In the genomic region with DNA sequence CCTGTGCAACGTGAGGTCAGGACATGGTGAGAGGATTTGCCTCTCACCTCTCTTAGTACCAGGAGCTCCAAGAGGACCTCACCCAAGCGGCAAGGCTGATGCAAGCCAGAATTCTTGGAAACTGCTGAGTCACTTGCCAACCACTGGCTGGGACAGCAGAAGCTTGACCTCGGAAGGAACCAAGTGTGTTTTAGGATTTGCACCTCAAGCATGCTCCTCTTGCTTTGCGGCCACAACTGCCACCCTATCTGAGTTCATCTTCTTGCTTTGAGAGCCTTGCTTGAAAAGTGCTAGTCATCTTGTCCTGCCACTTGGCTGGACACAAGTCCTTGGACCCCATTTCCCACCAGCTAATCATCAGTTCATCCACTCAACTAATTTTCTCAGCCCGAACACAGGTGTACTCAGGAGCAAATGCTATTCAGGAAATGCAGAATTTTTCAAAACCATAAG, we compare ENCODE assay signal across 14 cellular contexts.
DNase-seq lines count a peak whose midpoint lies in the region; ATAC-seq, FAIRE-seq and TF ChIP-seq lines count a peak whose summit lies in the region.
"Had no signal": no experiment of that assay in that cellular context is flagged by ENCODE, and none has a peak within 500 bp of the region (broad histone marks: within the 10 kb centered on the region; RNA-seq: fewer than 3 reads in every experiment).

No MANE protein-coding gene starts in this region.

- no peaks in the 10 kb centered on the region for H3K36me3 ChIP-seq in astrocyte (ENCODE audit: insufficient read depth, low read length)

- H3K4me3 Mint-ChIP-seq in astrocyte (ENCODE audit: unreplicated experiment) = no peak overlapping the region
- H3K4me3 Mint-ChIP-seq: stimulated activated naive CD8-positive, alpha-beta T cell treated with anti-CD3 and anti-CD28 coated beads, Interleukin-15, amount 100 ng/mL, for 72 hours; T-helper 2 cell treated with Interferon-gamma antibody and Interleukin-4, amounts not matched to agents 5 μg/mL and 100 μg/mL, for 36 hours had no signal

- peaks cover 3% of the 10 kb centered on the region for H3K4me1 ChIP-seq in astrocyte (ENCODE audit: insufficient read depth, low read length)

- peak overlapping the region; percentile 55 for H3K27ac Mint-ChIP-seq in astrocyte (ENCODE audit: unreplicated experiment)
- H3K27ac Mint-ChIP-seq: progenitor cell of endocrine pancreas; stimulated activated naive CD8-positive, alpha-beta T cell treated with anti-CD3 and anti-CD28 coated beads, Interleukin-15, amount 100 ng/mL, for 72 hours; T-helper 2 cell treated with Interferon-gamma antibody and Interleukin-4, amounts not matched to agents 5 μg/mL and 100 μg/mL, for 36 hours had no signal

- FAIRE-seq in astrocyte (lab: Jason Lieb, UNC) = no peak

- TF ChIP-seq CTCF in astrocyte (IDR thresholded peaks at IDR 0.05; ENCODE audit: insufficient read depth, low read depth, low read length) (no peak), dorsolateral prefrontal cortex (IDR thresholded peaks at IDR 0.05 in 54 of 56, conservative IDR thresholded peaks at IDR 0.05 in 2 of 56; ENCODE audit: low read depth in 1 of 56, partially characterized antibody in 56 of 56) (no peak)

- H3K9me3 ChIP-seq in astrocyte (ENCODE audit: insufficient read depth, low read depth, low read length) = no peaks in the 10 kb centered on the region

- H4K20me1 ChIP-seq in astrocyte (ENCODE audit: insufficient read depth, low read length) = no peaks in the 10 kb centered on the region

- H3K27me3 Mint-ChIP-seq in astrocyte (ENCODE audit: low read depth, unreplicated experiment) = no peaks in the 10 kb centered on the region
- H3K27me3 Mint-ChIP-seq: progenitor cell of endocrine pancreas; stimulated activated naive CD8-positive, alpha-beta T cell treated with anti-CD3 and anti-CD28 coated beads, Interleukin-15, amount 100 ng/mL, for 72 hours had no signal

- H3K27ac ChIP-seq in astrocyte (ENCODE audit: low read depth, low read length) (no peak overlapping the region), dorsolateral prefrontal cortex (no peak overlapping the region)

- no peak overlapping the region for H3K4me2 ChIP-seq in astrocyte (ENCODE audit: low read length)

- no peaks in the 10 kb centered on the region for H3K36me3 Mint-ChIP-seq in astrocyte (ENCODE audit: low read depth, unreplicated experiment)

- intact Hi-C loops in dorsolateral prefrontal cortex (cut with DNase I) = no loop called here

- no peak overlapping the region for H3K4me3 ChIP-seq in astrocyte (ENCODE audit: insufficient read depth, low read depth, low read length)
- H3K4me3 ChIP-seq in dorsolateral prefrontal cortex = no peak overlapping the region

- H3K27me3 ChIP-seq in astrocyte (ENCODE audit: insufficient read depth, low read length) (no peaks in the 10 kb centered on the region), dorsolateral prefrontal cortex (peaks cover 0 to 5% (median 0%) of the 10 kb centered on the region in 45 donors)

- no peaks in the 10 kb centered on the region for H3K9me3 Mint-ChIP-seq in astrocyte (ENCODE audit: unreplicated experiment)

- H2AFZ ChIP-seq in astrocyte (ENCODE audit: low read depth, low read length) = no peak overlapping the region

- no peak for ATAC-seq in HG03175 (IDR thresholded peaks at IDR 0.05; ENCODE audit: unreplicated experiment)
- ATAC-seq: stimulated activated naive CD8-positive, alpha-beta T cell treated with anti-CD3 and anti-CD28 coated beads, Interleukin-15, amount 100 ng/mL, for 72 hours had no signal

- peaks cover 31% of the 10 kb centered on the region for H3K4me1 Mint-ChIP-seq in astrocyte (ENCODE audit: low read depth, unreplicated experiment)
- H3K4me1 Mint-ChIP-seq: stimulated activated naive CD8-positive, alpha-beta T cell treated with anti-CD3 and anti-CD28 coated beads, Interleukin-15, amount 100 ng/mL, for 72 hours had no signal

- peak; percentile 75 for DNase-seq in Daoy (ENCODE audit: low read depth)
- peak; percentile 5 for DNase-seq in LoVo (ENCODE audit: low spot score)
- peak; percentile 28 for DNase-seq in astrocyte (ENCODE audit: low read depth)
- peak; percentile 63 for DNase-seq in kidney tubule cell (ENCODE audit: low spot score)
- no peak for DNase-seq in activated T-cell treated with anti-CD3 and anti-CD28 coated beads for 4 hours
- DNase-seq in activated CD8-positive, alpha-beta memory T cell treated with anti-CD3 and anti-CD28 coated beads, Interleukin-2, amount 50 U/mL, for 48 hours = no peak
- no peak for DNase-seq in dorsolateral prefrontal cortex
- DNase-seq: effector CD8-positive, alpha-beta T cell; midbrain; stimulated activated CD4-positive, alpha-beta T cell treated with anti-CD3 and anti-CD28 coated beads, Interleukin-2, amount 100 ng/mL, for 48 hours; stimulated activated naive CD8-positive, alpha-beta T cell treated with anti-CD3 and anti-CD28 coated beads, Interleukin-15, amount 100 ng/mL, for 72 hours had no signal

- H3K79me2 ChIP-seq in astrocyte (ENCODE audit: insufficient read depth, low read length) = no peaks in the 10 kb centered on the region

- no peak overlapping the region for H3K9ac ChIP-seq in astrocyte (ENCODE audit: low read length)

Comparison
In these comparisons a context has a peak if more than half of its experiments do, and no peak if none do; other contexts are left out.
1. DNase-seq: peak in Daoy (single experiment), LoVo (single experiment), astrocyte (single experiment) and kidney tubule cell (single experiment); none in activated T-cell treated with anti-CD3 and anti-CD28 coated beads for 4 hours (single experiment), activated CD8-positive, alpha-beta memory T cell treated with anti-CD3 and anti-CD28 coated beads, Interleukin-2, amount 50 U/mL, for 48 hours (single experiment) and dorsolateral prefrontal cortex (0 of 10).